9 cellular contexts compared by ENCODE assay signal in the genomic region with DNA sequence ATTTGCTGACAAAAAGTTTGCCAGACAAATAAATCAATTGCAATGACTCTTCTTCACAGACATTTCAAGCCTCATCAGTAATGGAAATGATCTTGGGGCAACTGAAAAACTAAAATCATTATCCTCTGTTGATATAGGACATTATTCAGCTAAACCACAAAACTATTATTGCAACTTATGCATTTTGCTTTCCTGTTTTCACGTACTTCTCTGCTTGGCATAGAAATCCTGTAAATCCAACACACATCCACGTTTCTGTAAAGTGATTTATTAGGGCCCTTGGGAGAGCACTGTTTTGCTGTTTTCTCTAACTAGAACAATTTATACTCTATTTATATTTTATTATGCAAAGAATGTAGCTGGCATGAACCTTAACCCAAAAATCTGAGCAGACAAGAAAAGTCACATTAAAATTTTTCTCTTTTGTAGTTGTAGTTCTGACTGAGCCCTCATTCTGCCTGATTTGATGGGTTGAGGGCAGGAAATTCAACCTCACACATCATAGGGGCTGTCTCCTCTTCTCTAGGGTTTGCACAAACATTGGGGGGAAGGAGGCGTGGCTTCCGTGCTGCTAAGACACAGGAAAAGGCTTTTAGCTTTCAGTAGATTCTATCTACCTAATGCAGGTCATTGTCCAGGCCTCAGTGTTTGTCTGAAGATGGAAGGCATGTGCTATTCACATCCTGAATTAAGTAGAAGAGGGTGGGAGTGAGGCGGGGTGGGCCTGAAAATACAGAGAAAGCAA. TPM values are rescaled to one million over a fixed set of nuclear protein-coding genes. Genes with fewer than 3 reads are reported as not detected.
DNase-seq lines count a peak whose midpoint lies in the region; ATAC-seq and TF ChIP-seq lines count a peak whose summit lies in the region.
"Had no signal": no experiment of that assay in that cellular context is flagged by ENCODE, and none has a peak within 500 bp of the region (broad histone marks: within the 10 kb centered on the region; RNA-seq: fewer than 3 reads in every experiment).

No MANE protein-coding gene starts in this region.

- no TSS peak for BruUV-seq in OCI-LY7 (replicated peaks; lab: Mats Ljungman, UMichigan)

- H3K4me3 ChIP-seq in OCI-LY7 (ENCODE audit: low read depth, low read length, poor library complexity, severe bottlenecking) (no peak overlapping the region), dorsolateral prefrontal cortex (no peak overlapping the region)

- no peak overlapping the region for H3K4me2 ChIP-seq in OCI-LY7 (ENCODE audit: low read length)
- H3K4me2 ChIP-seq: KMS-11 had no signal

- DNase-seq in OCI-LY7 (ENCODE audit: low spot score) (peak; percentile 41), activated T-cell treated with anti-CD3 and anti-CD28 coated beads for 24 hours (ENCODE audit: low read depth) (peak; percentile 32), left colon (peak; percentile 33 to 68), dorsolateral prefrontal cortex (no peak), DMS53 treated with DMSO at 0.1 percent for 48 hours (lab: John Stamatoyannopoulos, UW; ENCODE audit: unreplicated experiment) (no peak), GM10266 (ENCODE audit: extremely low spot score) (no peak), SKM-1 (lab: John Stamatoyannopoulos, UW; ENCODE audit: unreplicated experiment) (no peak)
- peak; percentile 18 to 80 for DNase-seq in stimulated activated effector memory CD8-positive, alpha-beta T cell treated with anti-CD3 and anti-CD28 coated beads, Interleukin-12 subunit alpha, Interleukin-12 subunit beta, amount 100 ng/mL, for 72 hours (ENCODE audit: low spot score in 2 of 2)

- ATAC-seq in left colon = no peak
- ATAC-seq in stimulated activated effector memory CD8-positive, alpha-beta T cell treated with anti-CD3 and anti-CD28 coated beads, Interleukin-12 subunit alpha, Interleukin-12 subunit beta, amount 100 ng/mL, for 72 hours = peak; percentile 89

- intact Hi-C loops in OCI-LY7 (cut with micrococcal nuclease; ENCODE audit: unreplicated experiment) (no loop called here), left colon (cut with DNase I, micrococcal nuclease) (no loop called here), dorsolateral prefrontal cortex (cut with DNase I) (no loop called here)

- H3K36me3 ChIP-seq in OCI-LY7 (ENCODE audit: insufficient read depth, low read length) = no peaks in the 10 kb centered on the region

- TF ChIP-seq CTCF in OCI-LY7 (conservative IDR thresholded peaks at IDR 0.05; ENCODE audit: low read length) (no peak), dorsolateral prefrontal cortex (IDR thresholded peaks at IDR 0.05 in 54 of 56, conservative IDR thresholded peaks at IDR 0.05 in 2 of 56; ENCODE audit: low read depth in 1 of 56, partially characterized antibody in 56 of 56) (no peak), GM10266 (IDR thresholded peaks at IDR 0.05; ENCODE audit: control insufficient read depth, insufficient read depth, low read depth, missing control alignments) (no peak)

- H3K4me1 ChIP-seq in OCI-LY7 (ENCODE audit: insufficient read depth, low read length, poor library complexity, severe bottlenecking) = peaks cover 5% of the 10 kb centered on the region

- peak overlapping the region; percentile 86 for H3K27ac Mint-ChIP-seq in stimulated activated effector memory CD8-positive, alpha-beta T cell treated with anti-CD3 and anti-CD28 coated beads, Interleukin-12 subunit alpha, Interleukin-12 subunit beta, amount 100 ng/mL, for 72 hours

- H4K20me1 ChIP-seq in OCI-LY7 (ENCODE audit: insufficient read depth, low read length) = no peaks in the 10 kb centered on the region

- POLR2A ChIA-PET in OCI-LY7 (lab: Charles Lee) = no interaction called here

- H3K4me3 Mint-ChIP-seq in stimulated activated effector memory CD8-positive, alpha-beta T cell treated with anti-CD3 and anti-CD28 coated beads, Interleukin-12 subunit alpha, Interleukin-12 subunit beta, amount 100 ng/mL, for 72 hours = peak overlapping the region; percentile 30

- CTCF ChIA-PET in OCI-LY7 (lab: Charles Lee; ENCODE audit: unreplicated experiment) = no interaction called here

- H3K27ac ChIP-seq in OCI-LY7 (ENCODE audit: low read depth, low read length, poor library complexity, severe bottlenecking) (no peak overlapping the region), dorsolateral prefrontal cortex (no peak overlapping the region)
- H3K27ac ChIP-seq: KMS-11 had no signal

- no peaks in the 10 kb centered on the region for H3K27me3 ChIP-seq in dorsolateral prefrontal cortex

- H3K36me3 Mint-ChIP-seq in stimulated activated effector memory CD8-positive, alpha-beta T cell treated with anti-CD3 and anti-CD28 coated beads, Interleukin-12 subunit alpha, Interleukin-12 subunit beta, amount 100 ng/mL, for 72 hours = peaks cover 8% of the 10 kb centered on the region

- H3K79me2 ChIP-seq in OCI-LY7 (ENCODE audit: insufficient read depth, low read depth, low read length) = no peaks in the 10 kb centered on the region

- no peak overlapping the region for H2AFZ ChIP-seq in OCI-LY7 (ENCODE audit: low read length)

- H3K4me1 Mint-ChIP-seq in stimulated activated effector memory CD8-positive, alpha-beta T cell treated with anti-CD3 and anti-CD28 coated beads, Interleukin-12 subunit alpha, Interleukin-12 subunit beta, amount 100 ng/mL, for 72 hours = peaks cover 34% of the 10 kb centered on the region

- no peaks in the 10 kb centered on the region for H3K9me3 Mint-ChIP-seq in stimulated activated effector memory CD8-positive, alpha-beta T cell treated with anti-CD3 and anti-CD28 coated beads, Interleukin-12 subunit alpha, Interleukin-12 subunit beta, amount 100 ng/mL, for 72 hours

- H3K9me2 ChIP-seq in OCI-LY7 (ENCODE audit: insufficient read depth, low read length) = no peaks in the 10 kb centered on the region

- H3K9me3 ChIP-seq in OCI-LY7 (ENCODE audit: low read length) = no peaks in the 10 kb centered on the region

RNA-seq across cellular contexts. Expression of gene NUP107, which starts 11.5 kb away (rescaled TPM):
- 106 and 113 TPM in 2 replicates for total RNA-seq in OCI-LY7 (2014; rRNA removed; shearing (Covaris generic))
- total RNA-seq in OCI-LY7 (2022) (122 and 126 TPM in 2 replicates), left colon (10 to 100 TPM; 23.2 to 25.8 TPM), dorsolateral prefrontal cortex (10 to 100 TPM; 15.0 to 41.1 (median 24.5) TPM)

Comparison
In these comparisons a context has a peak if more than half of its experiments do, and no peak if none do; other contexts are left out.
1. DNase-seq: peak in OCI-LY7 (single experiment), activated T-cell treated with anti-CD3 and anti-CD28 coated beads for 24 hours (single experiment), left colon (2 of 2) and stimulated activated effector memory CD8-positive, alpha-beta T cell treated with anti-CD3 and anti-CD28 coated beads, Interleukin-12 subunit alpha, Interleukin-12 subunit beta, amount 100 ng/mL, for 72 hours (2 of 2); none in dorsolateral prefrontal cortex (0 of 10), DMS53 treated with DMSO at 0.1 percent for 48 hours (single experiment), GM10266 (single experiment) and SKM-1 (single experiment).